ENCODE assay signal across 1 cellular context in genomic region chr15:60480149-60480548, GRCh38.
TF ChIP-seq lines count a peak whose summit lies in the region.

No MANE protein-coding gene starts in this region.

TF ChIP-seq in liver, 16 proteins besides CTCF, POLR2A, EP300 and RAD21 (continued from another document):
- TF ChIP-seq, protein P1, sequence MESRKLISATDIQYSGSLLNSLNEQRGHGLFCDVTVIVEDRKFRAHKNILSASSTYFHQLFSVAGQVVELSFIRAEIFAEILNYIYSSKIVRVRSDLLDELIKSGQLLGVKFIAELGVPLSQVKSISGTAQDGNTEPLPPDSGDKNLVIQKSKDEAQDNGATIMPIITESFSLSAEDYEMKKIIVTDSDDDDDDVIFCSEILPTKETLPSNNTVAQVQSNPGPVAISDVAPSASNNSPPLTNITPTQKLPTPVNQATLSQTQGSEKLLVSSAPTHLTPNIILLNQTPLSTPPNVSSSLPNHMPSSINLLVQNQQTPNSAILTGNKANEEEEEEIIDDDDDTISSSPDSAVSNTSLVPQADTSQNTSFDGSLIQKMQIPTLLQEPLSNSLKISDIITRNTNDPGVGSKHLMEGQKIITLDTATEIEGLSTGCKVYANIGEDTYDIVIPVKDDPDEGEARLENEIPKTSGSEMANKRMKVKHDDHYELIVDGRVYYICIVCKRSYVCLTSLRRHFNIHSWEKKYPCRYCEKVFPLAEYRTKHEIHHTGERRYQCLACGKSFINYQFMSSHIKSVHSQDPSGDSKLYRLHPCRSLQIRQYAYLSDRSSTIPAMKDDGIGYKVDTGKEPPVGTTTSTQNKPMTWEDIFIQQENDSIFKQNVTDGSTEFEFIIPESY (IDR thresholded peaks at IDR 0.05) = no peak
- TF ChIP-seq RXRA (IDR thresholded peaks at IDR 0.05) = no peak
TF ChIP-seq in liver: peak in this region for 0.
